ENCODE assay signal across 10 cellular contexts in genomic region chr10:119541046-119541445, GRCh38. TPM values are rescaled to one million over a fixed set of nuclear protein-coding genes. Genes with fewer than 3 reads are reported as not detected.
A peak's percentile ranks its signal among the peaks of the same experiment; 100 is the strongest.
DNase-seq lines count a peak whose midpoint lies in the region; ATAC-seq and TF ChIP-seq lines count a peak whose summit lies in the region.
"Had no signal": no experiment of that assay in that cellular context is flagged by ENCODE, and none has a peak within 500 bp of the region (broad histone marks: within the 10 kb centered on the region; RNA-seq: fewer than 3 reads in every experiment).

No MANE protein-coding gene starts in this region.

- H3K27ac ChIP-seq in VCaP (peak overlapping the region; percentile 88), esophagus (ENCODE audit: low read depth in 2 of 2, low read length in 1 of 2) (no peak overlapping the region)

- H3K4me1 ChIP-seq in esophagus (ENCODE audit: control insufficient read depth in 2 of 2, insufficient read depth in 2 of 2, low read length in 1 of 2), result peaks cover 12 to 16% of the 10 kb centered on the region in 2 donors

- TF ChIP-seq CTCF in VCaP (conservative IDR thresholded peaks at IDR 0.05), result no peak
- no peak for TF ChIP-seq CTCF in GM10248 (IDR thresholded peaks at IDR 0.05; ENCODE audit: control extremely low read depth, extremely low read depth, low read depth, missing control alignments)

- POLR2A ChIA-PET in GM10248 (lab: Yijun Ruan, JAX), result no interaction called here

- no peaks in the 10 kb centered on the region for H3K27me3 ChIP-seq in esophagus (ENCODE audit: control insufficient read depth in 1 of 2, insufficient read depth in 2 of 2, low read length in 2 of 2)

- peak overlapping the region; percentile 77 to 89 for H3K4me3 ChIP-seq in esophagus (ENCODE audit: low read depth in 1 of 2, low read length in 2 of 2)

- H3K36me3 ChIP-seq in esophagus (ENCODE audit: control insufficient read depth in 2 of 2, insufficient read depth in 2 of 2, low read length in 1 of 2), result no peaks in the 10 kb centered on the region

- 35% methylated on average over 6 of the region's 6 CpGs for WGBS in esophagus, 2 donors

- no peaks in the 10 kb centered on the region for H3K9me3 ChIP-seq in esophagus (ENCODE audit: control insufficient read depth in 2 of 2, insufficient read depth in 1 of 2, low read depth in 1 of 2, low read length in 1 of 2)

- ATAC-seq in GM19463 (IDR thresholded peaks at IDR 0.05; ENCODE audit: unreplicated experiment) (peak; percentile 16), GM18861 (IDR thresholded peaks at IDR 0.05; ENCODE audit: unreplicated experiment) (no peak)

- CTCF ChIA-PET in GM10248 (lab: Yijun Ruan, JAX), result interaction anchor here (0.8 to 4.6 kb wide), 8 partner anchors 9 to 342 kb away, joined by 3 to 25 read pairs (median 4); no protein-coding TSS in a partner anchor

- peak; percentile 44 for DNase-seq in stimulated activated CD8-positive, alpha-beta memory T cell treated with anti-CD3 and anti-CD28 coated beads, Interleukin-4, amount 100 ng/mL, for 48 hours
- no peak for DNase-seq in NCI-H2171 (lab: John Stamatoyannopoulos, UW)
- DNase-seq in GM10248 (ENCODE audit: extremely low spot score), result no peak
- DNase-seq: dermis blood vessel endothelial cell; GOT3; NK-92 treated with Interleukin-12 subunit alpha and Interleukin-12 subunit beta, amount 100 ng/mL, for 24 hours had no signal

RNA-seq across cellular contexts. Expression of gene RGS10, which starts 1.5 kb away (rescaled TPM):
- 10 to 100 TPM; 50.4 to 63.9 TPM for polyA plus RNA-seq in esophagus

RNA-seq across cellular contexts. Expression of gene TIAL1, which starts 55.7 kb away (rescaled TPM):
- 10 to 100 TPM; 46.8 to 55.1 TPM for polyA plus RNA-seq in esophagus
